1 cellular context compared by ENCODE assay signal in genomic region chr12:75852956-75853355, GRCh38.
TF ChIP-seq lines count a peak whose summit lies in the region.

No MANE protein-coding gene starts in this region.

TF ChIP-seq in IMR-90, 13 proteins besides CTCF, POLR2A, EP300 and RAD21:
- TF ChIP-seq RCOR1 (IDR thresholded peaks at IDR 0.05; ENCODE audit: insufficient replicate concordance, low read length), result no peak
- TF ChIP-seq MXI1 (IDR thresholded peaks at IDR 0.05; ENCODE audit: borderline replicate concordance, low read depth, low read length), result no peak
- no peak for TF ChIP-seq NFE2L2 (IDR thresholded peaks at IDR 0.05; ENCODE audit: low read depth, low read length)
- TF ChIP-seq SMC3 (IDR thresholded peaks at IDR 0.05; ENCODE audit: low read depth, low read length), result no peak
- TF ChIP-seq CHD1 (IDR thresholded peaks at IDR 0.05; ENCODE audit: low read depth, low read length), result no peak
- TF ChIP-seq RFX5 (IDR thresholded peaks at IDR 0.05; ENCODE audit: low read depth, low read length), result no peak
